In genomic region chr22:43516996-43517635, GRCh38 we compare ENCODE assay signal across 18 cellular contexts.
"Had no signal": no experiment of that assay in that cellular context is flagged by ENCODE, and none has a peak within 500 bp of the region (broad histone marks: within the 10 kb centered on the region; RNA-seq: fewer than 3 reads in every experiment).

No MANE protein-coding gene starts in this region.

- H3K27ac ChIP-seq: coronary artery, foreskin keratinocyte, stomach, thoracic aorta, transverse colon had no signal

- FAIRE-seq: endothelial cell of umbilical vein, keratinocyte had no signal

- H3K9me3 ChIP-seq: stomach, thoracic aorta, transverse colon had no signal

- H3K4me3 ChIP-seq: coronary artery, stomach, thoracic aorta, transverse colon had no signal

- H3K36me3 ChIP-seq: stomach, thoracic aorta, transverse colon had no signal

- H3K27me3 ChIP-seq: foreskin keratinocyte had no signal

- ATAC-seq: foreskin keratinocyte, left colon, natural killer cell, sciatic nerve had no signal

- DNase-seq: effector CD4-positive, alpha-beta T cell; endodermal cell; erythroblast; foreskin keratinocyte; immature natural killer cell; left colon; mammary epithelial cell; natural killer cell; stimulated activated CD4-positive, alpha-beta T cell treated with anti-CD3 and anti-CD28 coated beads, Interleukin-2, amount 100 ng/mL, for 24 hours; stimulated activated CD4-positive, alpha-beta T cell treated with anti-CD3 and anti-CD28 coated beads, Interleukin-4, amount 100 ng/mL, for 4 hours; stimulated activated naive CD4-positive, alpha-beta T cell; stomach; transverse colon had no signal

- H3K4me1 ChIP-seq: foreskin keratinocyte, stomach, transverse colon had no signal
